1 cellular context compared by ENCODE assay signal in the genomic region with DNA sequence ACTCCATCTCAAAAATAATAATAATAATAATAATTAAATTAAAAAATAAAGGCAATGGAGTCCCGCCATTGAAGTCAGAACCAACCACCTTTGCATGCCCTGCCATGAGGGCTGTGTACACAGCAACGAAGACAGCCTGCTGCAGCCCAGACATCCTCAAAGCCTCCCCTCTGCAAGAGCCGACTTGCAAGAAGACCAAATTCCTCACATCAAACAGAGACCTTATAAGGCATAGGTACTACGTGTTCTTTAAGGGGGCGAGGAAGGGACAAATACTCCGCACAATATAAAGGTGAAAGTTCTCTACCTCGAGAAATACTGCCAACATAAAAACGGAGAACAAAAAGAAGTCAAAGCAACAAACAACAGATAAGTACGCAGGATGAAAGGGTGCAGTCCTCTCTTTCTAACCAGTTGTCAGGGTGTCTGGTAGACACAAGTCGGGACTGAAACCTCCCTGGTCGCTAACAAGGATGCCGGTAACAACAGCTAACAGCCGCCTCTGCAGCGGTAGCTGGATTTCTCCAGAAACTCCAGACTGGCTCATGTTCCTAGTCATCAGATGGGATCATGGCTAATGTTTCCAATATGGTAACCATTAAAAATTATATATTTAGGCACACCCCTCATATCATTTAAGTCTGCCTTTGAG.
TF ChIP-seq lines count a peak whose summit lies in the region.

No MANE protein-coding gene starts in this region.

TF ChIP-seq in HepG2, 621 proteins besides CTCF, POLR2A, EP300 and RAD21:
- TF ChIP-seq KLF13 (CRISPR knock-in tag; IDR thresholded peaks at IDR 0.05), result no peak
- no peak for TF ChIP-seq ZNF337 (CRISPR knock-in tag; IDR thresholded peaks at IDR 0.05; ENCODE audit: borderline replicate concordance, low read depth)
- no peak for TF ChIP-seq FOXK1 (CRISPR knock-in tag; IDR thresholded peaks at IDR 0.05; ENCODE audit: borderline replicate concordance, low read depth)
- TF ChIP-seq, protein P1, sequence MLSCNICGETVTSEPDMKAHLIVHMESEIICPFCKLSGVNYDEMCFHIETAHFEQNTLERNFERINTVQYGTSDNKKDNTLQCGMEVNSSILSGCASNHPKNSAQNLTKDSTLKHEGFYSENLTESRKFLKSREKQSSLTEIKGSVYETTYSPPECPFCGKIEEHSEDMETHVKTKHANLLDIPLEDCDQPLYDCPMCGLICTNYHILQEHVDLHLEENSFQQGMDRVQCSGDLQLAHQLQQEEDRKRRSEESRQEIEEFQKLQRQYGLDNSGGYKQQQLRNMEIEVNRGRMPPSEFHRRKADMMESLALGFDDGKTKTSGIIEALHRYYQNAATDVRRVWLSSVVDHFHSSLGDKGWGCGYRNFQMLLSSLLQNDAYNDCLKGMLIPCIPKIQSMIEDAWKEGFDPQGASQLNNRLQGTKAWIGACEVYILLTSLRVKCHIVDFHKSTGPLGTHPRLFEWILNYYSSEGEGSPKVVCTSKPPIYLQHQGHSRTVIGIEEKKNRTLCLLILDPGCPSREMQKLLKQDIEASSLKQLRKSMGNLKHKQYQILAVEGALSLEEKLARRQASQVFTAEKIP (CRISPR knock-in tag; IDR thresholded peaks at IDR 0.05; ENCODE audit: borderline replicate concordance), result no peak
- no peak for TF ChIP-seq WIZ (CRISPR knock-in tag; IDR thresholded peaks at IDR 0.05)
- no peak for TF ChIP-seq ZKSCAN8 (CRISPR knock-in tag; IDR thresholded peaks at IDR 0.05; ENCODE audit: borderline replicate concordance)
- TF ChIP-seq, protein P2, sequence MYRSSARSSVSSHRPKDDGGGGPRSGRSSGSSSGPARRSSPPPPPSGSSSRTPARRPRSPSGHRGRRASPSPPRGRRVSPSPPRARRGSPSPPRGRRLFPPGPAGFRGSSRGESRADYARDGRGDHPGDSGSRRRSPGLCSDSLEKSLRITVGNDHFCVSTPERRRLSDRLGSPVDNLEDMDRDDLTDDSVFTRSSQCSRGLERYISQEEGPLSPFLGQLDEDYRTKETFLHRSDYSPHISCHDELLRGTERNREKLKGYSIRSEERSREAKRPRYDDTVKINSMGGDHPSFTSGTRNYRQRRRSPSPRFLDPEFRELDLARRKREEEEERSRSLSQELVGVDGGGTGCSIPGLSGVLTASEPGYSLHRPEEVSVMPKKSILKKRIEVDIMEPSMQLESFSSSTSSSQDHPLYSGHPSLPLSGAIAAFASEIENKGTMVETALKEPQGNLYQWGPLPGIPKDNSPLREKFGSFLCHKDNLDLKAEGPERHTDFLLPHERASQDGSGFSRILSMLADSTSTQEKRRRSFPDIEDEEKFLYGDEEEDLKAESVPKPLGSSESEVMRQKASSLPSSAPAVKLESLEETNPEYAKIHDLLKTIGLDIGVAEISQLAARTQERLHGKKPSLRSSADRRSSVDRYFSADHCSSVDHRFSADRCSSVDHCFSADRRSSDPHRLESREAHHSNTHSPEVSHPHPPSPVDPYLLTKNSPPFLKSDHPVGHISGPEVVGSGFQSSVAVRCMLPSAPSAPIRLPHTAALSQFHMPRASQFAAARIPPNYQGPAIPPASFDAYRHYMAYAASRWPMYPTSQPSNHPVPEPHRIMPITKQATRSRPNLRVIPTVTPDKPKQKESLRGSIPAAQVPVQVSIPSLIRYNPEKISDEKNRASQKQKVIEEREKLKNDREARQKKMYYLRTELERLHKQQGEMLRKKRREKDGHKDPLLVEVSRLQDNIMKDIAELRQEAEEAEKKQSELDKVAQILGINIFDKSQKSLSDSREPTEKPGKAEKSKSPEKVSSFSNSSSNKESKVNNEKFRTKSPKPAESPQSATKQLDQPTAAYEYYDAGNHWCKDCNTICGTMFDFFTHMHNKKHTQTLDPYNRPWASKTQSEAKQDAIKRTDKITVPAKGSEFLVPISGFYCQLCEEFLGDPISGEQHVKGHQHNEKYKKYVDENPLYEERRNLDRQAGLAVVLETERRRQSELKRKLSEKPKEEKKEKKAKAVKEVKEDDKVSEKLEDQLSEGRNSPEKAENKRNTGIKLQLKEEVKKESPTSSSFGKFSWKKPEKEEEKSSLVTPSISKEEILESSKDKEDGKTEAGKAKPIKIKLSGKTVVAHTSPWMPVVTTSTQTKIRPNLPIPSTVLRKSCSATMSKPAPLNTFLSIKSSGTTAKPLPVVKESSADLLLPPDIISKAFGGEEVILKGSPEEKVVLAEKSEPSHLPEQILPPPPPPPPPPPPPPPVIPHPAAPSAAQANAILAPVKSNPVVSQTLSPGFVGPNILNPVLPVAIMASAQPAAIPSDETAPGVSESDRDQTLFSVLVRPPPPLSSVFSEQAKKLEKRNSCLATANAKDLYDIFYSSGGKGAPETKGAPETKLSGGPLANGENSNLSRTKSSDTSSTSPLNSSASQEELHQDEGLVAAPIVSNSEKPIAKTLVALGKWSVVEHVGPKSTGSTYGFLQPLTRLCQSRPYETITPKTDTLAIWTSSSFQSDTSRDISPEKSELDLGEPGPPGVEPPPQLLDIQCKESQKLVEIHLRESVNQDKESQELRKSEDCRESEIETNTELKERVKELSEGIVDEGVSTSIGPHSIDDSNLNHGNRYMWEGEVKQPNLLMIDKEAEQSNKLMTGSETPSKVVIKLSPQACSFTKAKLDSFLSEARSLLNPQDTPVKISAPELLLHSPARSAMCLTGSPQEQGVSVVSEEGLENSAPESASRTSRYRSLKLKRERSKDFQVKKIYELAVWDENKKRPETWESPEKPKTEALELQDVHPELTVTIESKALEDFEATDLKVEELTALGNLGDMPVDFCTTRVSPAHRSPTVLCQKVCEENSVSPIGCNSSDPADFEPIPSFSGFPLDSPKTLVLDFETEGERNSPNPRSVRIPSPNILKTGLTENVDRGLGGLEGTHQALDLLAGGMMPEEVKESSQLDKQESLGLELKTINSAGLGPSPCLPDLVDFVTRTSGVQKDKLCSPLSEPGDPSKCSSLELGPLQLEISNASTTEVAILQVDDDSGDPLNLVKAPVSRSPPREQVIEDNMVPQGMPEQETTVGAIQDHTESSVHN (CRISPR knock-in tag; IDR thresholded peaks at IDR 0.05), result no peak
- no peak for TF ChIP-seq ZNF550 (CRISPR knock-in tag; IDR thresholded peaks at IDR 0.05; ENCODE audit: borderline replicate concordance)
- no peak for TF ChIP-seq CAMTA2 (CRISPR knock-in tag; IDR thresholded peaks at IDR 0.05; ENCODE audit: borderline replicate concordance)
- TF ChIP-seq, protein P3, sequence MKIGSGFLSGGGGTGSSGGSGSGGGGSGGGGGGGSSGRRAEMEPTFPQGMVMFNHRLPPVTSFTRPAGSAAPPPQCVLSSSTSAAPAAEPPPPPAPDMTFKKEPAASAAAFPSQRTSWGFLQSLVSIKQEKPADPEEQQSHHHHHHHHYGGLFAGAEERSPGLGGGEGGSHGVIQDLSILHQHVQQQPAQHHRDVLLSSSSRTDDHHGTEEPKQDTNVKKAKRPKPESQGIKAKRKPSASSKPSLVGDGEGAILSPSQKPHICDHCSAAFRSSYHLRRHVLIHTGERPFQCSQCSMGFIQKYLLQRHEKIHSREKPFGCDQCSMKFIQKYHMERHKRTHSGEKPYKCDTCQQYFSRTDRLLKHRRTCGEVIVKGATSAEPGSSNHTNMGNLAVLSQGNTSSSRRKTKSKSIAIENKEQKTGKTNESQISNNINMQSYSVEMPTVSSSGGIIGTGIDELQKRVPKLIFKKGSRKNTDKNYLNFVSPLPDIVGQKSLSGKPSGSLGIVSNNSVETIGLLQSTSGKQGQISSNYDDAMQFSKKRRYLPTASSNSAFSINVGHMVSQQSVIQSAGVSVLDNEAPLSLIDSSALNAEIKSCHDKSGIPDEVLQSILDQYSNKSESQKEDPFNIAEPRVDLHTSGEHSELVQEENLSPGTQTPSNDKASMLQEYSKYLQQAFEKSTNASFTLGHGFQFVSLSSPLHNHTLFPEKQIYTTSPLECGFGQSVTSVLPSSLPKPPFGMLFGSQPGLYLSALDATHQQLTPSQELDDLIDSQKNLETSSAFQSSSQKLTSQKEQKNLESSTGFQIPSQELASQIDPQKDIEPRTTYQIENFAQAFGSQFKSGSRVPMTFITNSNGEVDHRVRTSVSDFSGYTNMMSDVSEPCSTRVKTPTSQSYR (CRISPR knock-in tag; IDR thresholded peaks at IDR 0.05; ENCODE audit: borderline replicate concordance), result no peak
- no peak for TF ChIP-seq BRCA1 (CRISPR knock-in tag; IDR thresholded peaks at IDR 0.05)
- TF ChIP-seq, protein P4, sequence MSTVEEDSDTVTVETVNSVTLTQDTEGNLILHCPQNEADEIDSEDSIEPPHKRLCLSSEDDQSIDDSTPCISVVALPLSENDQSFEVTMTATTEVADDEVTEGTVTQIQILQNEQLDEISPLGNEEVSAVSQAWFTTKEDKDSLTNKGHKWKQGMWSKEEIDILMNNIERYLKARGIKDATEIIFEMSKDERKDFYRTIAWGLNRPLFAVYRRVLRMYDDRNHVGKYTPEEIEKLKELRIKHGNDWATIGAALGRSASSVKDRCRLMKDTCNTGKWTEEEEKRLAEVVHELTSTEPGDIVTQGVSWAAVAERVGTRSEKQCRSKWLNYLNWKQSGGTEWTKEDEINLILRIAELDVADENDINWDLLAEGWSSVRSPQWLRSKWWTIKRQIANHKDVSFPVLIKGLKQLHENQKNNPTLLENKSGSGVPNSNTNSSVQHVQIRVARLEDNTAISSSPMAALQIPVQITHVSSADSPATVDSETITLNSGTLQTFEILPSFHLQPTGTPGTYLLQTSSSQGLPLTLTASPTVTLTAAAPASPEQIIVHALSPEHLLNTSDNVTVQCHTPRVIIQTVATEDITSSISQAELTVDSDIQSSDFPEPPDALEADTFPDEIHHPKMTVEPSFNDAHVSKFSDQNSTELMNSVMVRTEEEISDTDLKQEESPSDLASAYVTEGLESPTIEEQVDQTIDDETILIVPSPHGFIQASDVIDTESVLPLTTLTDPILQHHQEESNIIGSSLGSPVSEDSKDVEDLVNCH (CRISPR knock-in tag; IDR thresholded peaks at IDR 0.05), result no peak
- TF ChIP-seq KLF11 (CRISPR knock-in tag; IDR thresholded peaks at IDR 0.05), result no peak
- TF ChIP-seq, protein P5, sequence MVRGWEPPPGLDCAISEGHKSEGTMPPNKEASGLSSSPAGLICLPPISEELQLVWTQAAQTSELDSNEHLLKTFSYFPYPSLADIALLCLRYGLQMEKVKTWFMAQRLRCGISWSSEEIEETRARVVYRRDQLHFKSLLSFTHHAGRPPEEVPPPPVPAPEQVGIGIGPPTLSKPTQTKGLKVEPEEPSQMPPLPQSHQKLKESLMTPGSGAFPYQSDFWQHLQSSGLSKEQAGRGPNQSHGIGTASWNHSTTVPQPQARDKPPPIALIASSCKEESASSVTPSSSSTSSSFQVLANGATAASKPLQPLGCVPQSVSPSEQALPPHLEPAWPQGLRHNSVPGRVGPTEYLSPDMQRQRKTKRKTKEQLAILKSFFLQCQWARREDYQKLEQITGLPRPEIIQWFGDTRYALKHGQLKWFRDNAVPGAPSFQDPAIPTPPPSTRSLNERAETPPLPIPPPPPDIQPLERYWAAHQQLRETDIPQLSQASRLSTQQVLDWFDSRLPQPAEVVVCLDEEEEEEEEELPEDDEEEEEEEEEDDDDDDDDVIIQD (CRISPR knock-in tag; IDR thresholded peaks at IDR 0.05; ENCODE audit: low read depth), result no peak
- no peak for TF ChIP-seq ZNF496 (CRISPR knock-in tag; IDR thresholded peaks at IDR 0.05; ENCODE audit: insufficient replicate concordance)
- TF ChIP-seq RELA (CRISPR knock-in tag; IDR thresholded peaks at IDR 0.05), result no peak
- TF ChIP-seq CBX1 (IDR thresholded peaks at IDR 0.05; ENCODE audit: low read depth), result no peak
- no peak for TF ChIP-seq KMT2B (CRISPR knock-in tag; IDR thresholded peaks at IDR 0.05)
- no peak for TF ChIP-seq ZNF296 (CRISPR knock-in tag; conservative IDR thresholded peaks at IDR 0.05)
